ENCODE assay signal across 8 cellular contexts in the genomic region with DNA sequence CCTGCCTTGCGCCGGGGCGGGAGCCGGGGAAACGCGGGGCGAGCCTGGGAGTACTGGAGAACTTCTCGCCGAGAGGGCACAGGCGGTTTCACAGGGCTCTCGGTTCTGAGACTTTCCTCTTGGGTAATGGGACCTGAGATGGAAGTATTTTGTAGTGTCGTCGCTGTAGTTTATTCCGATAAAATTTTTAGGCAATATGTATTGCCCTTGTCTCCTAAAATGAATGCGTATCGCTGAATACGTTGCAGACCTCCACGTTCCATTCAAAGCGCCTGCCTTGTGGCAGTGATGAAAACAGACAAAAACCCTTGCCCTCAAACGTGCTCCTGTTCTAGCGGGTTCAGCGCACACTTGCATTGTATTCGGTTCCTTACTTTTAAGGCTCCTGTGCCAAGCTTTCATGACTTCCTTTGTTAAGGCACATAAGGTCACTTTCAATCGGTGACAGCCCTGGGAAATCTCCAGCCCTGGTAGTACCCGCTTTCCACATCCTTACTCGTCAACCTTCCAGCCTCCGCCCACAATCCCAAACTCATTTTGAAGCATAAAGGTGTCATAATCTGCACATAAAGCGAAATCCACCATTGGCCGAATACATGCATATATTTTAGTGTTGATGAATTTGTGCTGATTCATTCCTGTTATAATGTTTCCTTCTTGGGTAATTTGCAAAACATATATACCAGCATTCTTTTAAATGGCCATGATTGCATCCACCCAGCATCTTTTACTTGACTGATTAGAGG. TPM values are rescaled to one million over a fixed set of nuclear protein-coding genes. Genes with fewer than 3 reads are reported as not detected.
DNase-seq lines count a peak whose midpoint lies in the region; ATAC-seq and TF ChIP-seq lines count a peak whose summit lies in the region.

No MANE protein-coding gene starts in this region.

- POLR2A ChIA-PET in CD4-positive, alpha-beta T cell (lab: Charles Lee): interaction anchor here (1.0 to 5.6 kb wide), 17 partner anchors 10 to 360 kb away, joined by 3 to 77 read pairs (median 7); partner anchors contain the start of genes IDNK, KIF27 and UBQLN1

- H3K36me3 ChIP-seq in psoas muscle (ENCODE audit: insufficient read depth in 1 of 2, low read depth in 1 of 2): peaks cover 0 to 18% of the 10 kb centered on the region in 2 donors

- no peak for TF ChIP-seq CTCF in CD4-positive, alpha-beta T cell (IDR thresholded peaks at IDR 0.05)
- no peak for TF ChIP-seq CTCF in psoas muscle (IDR thresholded peaks at IDR 0.05)

- H3K4me3 ChIP-seq in psoas muscle: peak overlapping the region; percentile 96

- CTCF ChIA-PET in CD4-positive, alpha-beta T cell (lab: Charles Lee): interaction anchor here (1.0 kb wide), 2 partner anchors 9 to 60 kb away, joined by 5 read pairs; partner anchors contain the start of gene KIF27

- H3K4me3 Mint-ChIP-seq in CD4-positive, alpha-beta T cell: peak overlapping the region; percentile 100
- H3K4me3 Mint-ChIP-seq in activated naive CD8-positive, alpha-beta T cell treated with anti-CD3 and anti-CD28 coated beads, Interleukin-2, amount 50 U/mL, for 24 hours: peak overlapping the region; percentile 92

- no peaks in the 10 kb centered on the region for H3K27me3 Mint-ChIP-seq in CD4-positive, alpha-beta T cell
- no peaks in the 10 kb centered on the region for H3K27me3 Mint-ChIP-seq in activated naive CD8-positive, alpha-beta T cell treated with anti-CD3 and anti-CD28 coated beads, Interleukin-2, amount 50 U/mL, for 24 hours

- peaks cover 43% of the 10 kb centered on the region for H3K4me1 Mint-ChIP-seq in CD4-positive, alpha-beta T cell (ENCODE audit: low read depth)
- H3K4me1 Mint-ChIP-seq in activated naive CD8-positive, alpha-beta T cell treated with anti-CD3 and anti-CD28 coated beads, Interleukin-2, amount 50 U/mL, for 24 hours: peaks cover 45% of the 10 kb centered on the region

- H3K27ac Mint-ChIP-seq in CD4-positive, alpha-beta T cell: peak overlapping the region; percentile 100
- H3K27ac Mint-ChIP-seq in activated naive CD8-positive, alpha-beta T cell treated with anti-CD3 and anti-CD28 coated beads, Interleukin-2, amount 50 U/mL, for 24 hours: peak overlapping the region; percentile 98

- H3K36me3 Mint-ChIP-seq in CD4-positive, alpha-beta T cell (ENCODE audit: low read depth): peaks cover 49% of the 10 kb centered on the region
- peaks cover 46% of the 10 kb centered on the region for H3K36me3 Mint-ChIP-seq in activated naive CD8-positive, alpha-beta T cell treated with anti-CD3 and anti-CD28 coated beads, Interleukin-2, amount 50 U/mL, for 24 hours (ENCODE audit: low read depth)

- H3K9me3 ChIP-seq in CD4-positive, alpha-beta T cell (ENCODE audit: control insufficient read depth, low read length): no peaks in the 10 kb centered on the region
- no peaks in the 10 kb centered on the region for H3K9me3 ChIP-seq in psoas muscle

- no peak for ATAC-seq in CD4-positive, alpha-beta T cell (ENCODE audit: poor library complexity)
- peak; percentile 5 for ATAC-seq in GM18907 (IDR thresholded peaks at IDR 0.05; ENCODE audit: unreplicated experiment)
- ATAC-seq in activated naive CD8-positive, alpha-beta T cell treated with anti-CD3 and anti-CD28 coated beads, Interleukin-2, amount 50 U/mL, for 24 hours: no peak
- peak; percentile 32 for ATAC-seq in left ventricle myocardium superior
- ATAC-seq in psoas muscle: peak in 3 of 4 donors; percentile 7 to 38 (median 26)
- no peak for ATAC-seq in GM21737 (IDR thresholded peaks at IDR 0.05; ENCODE audit: unreplicated experiment)
- no peak for ATAC-seq in GM21529 (IDR thresholded peaks at IDR 0.05; ENCODE audit: unreplicated experiment)

- H3K27ac ChIP-seq in CD4-positive, alpha-beta T cell (ENCODE audit: low read depth, low read length): peak overlapping the region; percentile 98
- peak overlapping the region; percentile 100 for H3K27ac ChIP-seq in psoas muscle

- H3K4me1 ChIP-seq in psoas muscle: peaks cover 26% of the 10 kb centered on the region

- no peak for DNase-seq in CD4-positive, alpha-beta T cell
- DNase-seq in NCI-H2227 (lab: John Stamatoyannopoulos, UW; ENCODE audit: unreplicated experiment): peak; percentile 39
- peak; percentile 27 for DNase-seq in activated naive CD8-positive, alpha-beta T cell treated with anti-CD3 and anti-CD28 coated beads, Interleukin-2, amount 50 U/mL, for 24 hours
- DNase-seq in left ventricle myocardium superior: peak; percentile 32
- peak in 1 of 2 donors; percentile 16 for DNase-seq in psoas muscle

- no peaks in the 10 kb centered on the region for H3K9me3 Mint-ChIP-seq in CD4-positive, alpha-beta T cell
- H3K9me3 Mint-ChIP-seq in activated naive CD8-positive, alpha-beta T cell treated with anti-CD3 and anti-CD28 coated beads, Interleukin-2, amount 50 U/mL, for 24 hours: no peaks in the 10 kb centered on the region

- intact Hi-C loops in CD4-positive, alpha-beta T cell (cut with DNase I, micrococcal nuclease): loop anchor here (2.0 to 10.0 kb wide), 6 partner anchors 24 to 1964 kb away; partner anchors contain the start of genes AGTPBP1 (in 1 of the 2), GKAP1 (in 1 of the 2), KIF27 (in 1 of the 2) and NAA35 (in 1 of the 2)
- intact Hi-C loops in left ventricle myocardium superior (cut with micrococcal nuclease): no loop called here
- intact Hi-C loops in psoas muscle (cut with DNase I): loop anchor here (2.0 to 5.0 kb wide), 5 partner anchors 24 to 191 kb away; partner anchors contain the start of gene KIF27 (in 1 of the 2)

- WGBS in psoas muscle, 3 donors: 2 to 3% (median 2%) methylated on average over 29 of the region's 29 CpGs

- H3K27me3 ChIP-seq in CD4-positive, alpha-beta T cell (ENCODE audit: control insufficient read depth, insufficient read depth, low read length): no peaks in the 10 kb centered on the region
- no peaks in the 10 kb centered on the region for H3K27me3 ChIP-seq in psoas muscle (ENCODE audit: insufficient read depth in 3 of 3, low read length in 2 of 3)

RNA-seq across cellular contexts. Expression of gene RMI1, which starts 0.7 kb away (rescaled TPM):
- total RNA-seq in CD4-positive, alpha-beta T cell: 1 to 10 TPM in 1 of 2 experiments, under 1 TPM in 1; 0.66 to 1.2 TPM
- total RNA-seq in left ventricle myocardium superior: 6.9 TPM
- total RNA-seq in psoas muscle: 1 to 10 TPM; 3.9 to 4.5 (median 4.1) TPM
- polyA plus RNA-seq in psoas muscle: 10 to 100 TPM in 1 of 3 donors, 1 to 10 TPM in 2; 2.4 to 15.1 (median 2.8) TPM

RNA-seq across cellular contexts. Expression of gene HNRNPK, which starts 1.3 kb away (rescaled TPM):
- total RNA-seq in CD4-positive, alpha-beta T cell: 100 to 1,000 TPM; 656 to 688 TPM
- total RNA-seq in left ventricle myocardium superior: 289 TPM
- total RNA-seq in psoas muscle: 100 to 1,000 TPM; 253 to 369 (median 344) TPM
- polyA plus RNA-seq in psoas muscle: 100 to 1,000 TPM; 241 to 337 (median 327) TPM

Comparison
In these comparisons a context has a peak if more than half of its experiments do, and no peak if none do; other contexts are left out.
1. ATAC-seq: peak in GM18907 (single experiment), left ventricle myocardium superior (single experiment) and psoas muscle (3 of 4); none in CD4-positive, alpha-beta T cell (single experiment), activated naive CD8-positive, alpha-beta T cell treated with anti-CD3 and anti-CD28 coated beads, Interleukin-2, amount 50 U/mL, for 24 hours (single experiment), GM21737 (single experiment) and GM21529 (single experiment).
2. DNase-seq: peak in NCI-H2227 (single experiment), activated naive CD8-positive, alpha-beta T cell treated with anti-CD3 and anti-CD28 coated beads, Interleukin-2, amount 50 U/mL, for 24 hours (single experiment) and left ventricle myocardium superior (single experiment); none in CD4-positive, alpha-beta T cell (0 of 10).